In genomic region chr5:43210570-43210969, GRCh38 we compare ENCODE assay signal across 20 cellular contexts. TPM values are rescaled to one million over a fixed set of nuclear protein-coding genes. Genes with fewer than 3 reads are reported as not detected.
DNase-seq lines count a peak whose midpoint lies in the region; ATAC-seq, FAIRE-seq and TF ChIP-seq lines count a peak whose summit lies in the region.
"Had no signal": no experiment of that assay in that cellular context is flagged by ENCODE, and none has a peak within 500 bp of the region (broad histone marks: within the 10 kb centered on the region; RNA-seq: fewer than 3 reads in every experiment).

No MANE protein-coding gene starts in this region.

- H3K4me1 ChIP-seq in Karpas-422 (ENCODE audit: low read length) (peaks cover 72% of the 10 kb centered on the region), GM12878 (ENCODE audit: control insufficient read depth, insufficient read depth, low read length) (no peaks in the 10 kb centered on the region)

- peak overlapping the region; percentile 28 for H3K27ac Mint-ChIP-seq in activated CD4-positive, alpha-beta T cell treated with anti-CD3 and anti-CD28 coated beads, Interleukin-2, amount 10 ng/mL, durations not matched to agents 7 days and 5 days
- H3K27ac Mint-ChIP-seq in activated CD4-positive, alpha-beta T cell treated with anti-CD3 and anti-CD28 coated beads, Interleukin-2, amount 10 ng/mL, durations not matched to agents 24 days and 14 days, result no peak overlapping the region
- H3K27ac Mint-ChIP-seq in nephron progenitor cell, result no peak overlapping the region
- H3K27ac Mint-ChIP-seq: CD4-positive, alpha-beta T cell; H9 had no signal

- H3K36me3 ChIP-seq in Karpas-422 (ENCODE audit: insufficient read depth, low read length) (no peaks in the 10 kb centered on the region), GM12878 (ENCODE audit: control insufficient read depth in 2 of 2, insufficient read depth in 2 of 2, low read length in 1 of 2) (no peaks in the 10 kb centered on the region)

- no peaks in the 10 kb centered on the region for H3K27me3 ChIP-seq in Karpas-422 (ENCODE audit: low read length)
- H3K27me3 ChIP-seq in GM12878 (replicated peaks in 1 of 2; ENCODE audit: control insufficient read depth in 2 of 2, insufficient read depth in 2 of 2, low read length in 1 of 2), result no peaks in the 10 kb centered on the region

- no peak overlapping the region for H3K4me3 Mint-ChIP-seq in activated CD4-positive, alpha-beta T cell treated with anti-CD3 and anti-CD28 coated beads, Interleukin-2, amount 10 ng/mL, durations not matched to agents 7 days and 5 days
- H3K4me3 Mint-ChIP-seq in activated CD4-positive, alpha-beta T cell treated with anti-CD3 and anti-CD28 coated beads, Interleukin-2, amount 10 ng/mL, durations not matched to agents 24 days and 14 days, result no peak overlapping the region
- no peak overlapping the region for H3K4me3 Mint-ChIP-seq in nephron progenitor cell
- H3K4me3 Mint-ChIP-seq: CD4-positive, alpha-beta T cell; H9 had no signal

- 28% methylated on average over 6 of the region's 6 CpGs for WGBS in GM12878 (ENCODE audit: insufficient coverage, insufficient replicate concordance, low lambda C conversion rate, missing lambda C conversion rate)

- RAD21 ChIA-PET in GM12878 (lab: Charles Lee; ENCODE audit: unreplicated experiment), result no interaction called here

- H2AFZ ChIP-seq in Karpas-422 (ENCODE audit: low read length) (no peak overlapping the region), GM12878 (ENCODE audit: control insufficient read depth, low read depth, low read length) (no peak overlapping the region)

- in situ Hi-C loops in GM12878 (cut with MboI), result no loop called here

- TF ChIP-seq CTCF in GM12878 (IDR thresholded peaks at IDR 0.05 in 2 of 3, conservative IDR thresholded peaks at IDR 0.05 in 1 of 3; ENCODE audit: control insufficient read depth in 2 of 3, extremely low read depth in 1 of 3, insufficient read depth in 1 of 3, low read depth in 3 of 3, low read length in 3 of 3) (no peak), nephron progenitor cell (IDR thresholded peaks at IDR 0.05) (no peak)

- POLR2A ChIA-PET in activated CD4-positive, alpha-beta T cell treated with anti-CD3 and anti-CD28 coated beads, Interleukin-2, amount 10 ng/mL, durations not matched to agents 7 days and 5 days (lab: Charles Lee), result no interaction called here
- POLR2A ChIA-PET in GM12878 (lab: Charles Lee), result no interaction called here

- H3K79me2 ChIP-seq in Karpas-422 (ENCODE audit: low read length) (peaks cover 6% of the 10 kb centered on the region; the same call in 1 of the 2 replicates), GM12878 (ENCODE audit: control insufficient read depth, insufficient read depth, low read length) (no peaks in the 10 kb centered on the region)

- H3K9me2 ChIP-seq in Karpas-422 (replicated peaks; ENCODE audit: insufficient read depth, low read length), result no peaks in the 10 kb centered on the region

- no TSS peak for BruUV-seq in GM12878 (replicated peaks; lab: Mats Ljungman, UMichigan)

- no peak for DNase-seq in activated CD4-positive, alpha-beta T cell treated with anti-CD3 and anti-CD28 coated beads, Interleukin-2, amount 10 ng/mL, durations not matched to agents 7 days and 5 days
- no peak for DNase-seq in activated CD4-positive, alpha-beta T cell treated with anti-CD3 and anti-CD28 coated beads, Interleukin-2, amount 10 ng/mL, durations not matched to agents 24 days and 14 days
- DNase-seq in Karpas-422 (peak; percentile 84), GM12878 (ENCODE audit: low read depth, low spot score) (no peak), nephron progenitor cell (no peak), superior temporal gyrus (ENCODE audit: extremely low spot score) (no peak)
- DNase-seq: AML-193; Caco-2; CD4-positive, alpha-beta T cell; DMS79; GDM1; GOT3; H9 had no signal

- no peaks in the 10 kb centered on the region for H3K4me1 Mint-ChIP-seq in activated CD4-positive, alpha-beta T cell treated with anti-CD3 and anti-CD28 coated beads, Interleukin-2, amount 10 ng/mL, durations not matched to agents 7 days and 5 days
- H3K4me1 Mint-ChIP-seq in activated CD4-positive, alpha-beta T cell treated with anti-CD3 and anti-CD28 coated beads, Interleukin-2, amount 10 ng/mL, durations not matched to agents 24 days and 14 days, result no peaks in the 10 kb centered on the region
- peaks cover 12% of the 10 kb centered on the region for H3K4me1 Mint-ChIP-seq in nephron progenitor cell

- FAIRE-seq in GM12878 (lab: Jason Lieb, UNC), result no peak
- FAIRE-seq: A549, D721Med, GM18507 had no signal

- no peak for TF ChIP-seq RAD21 in GM12878 (IDR thresholded peaks at IDR 0.05; ENCODE audit: insufficient read depth, low read depth, low read length)

- H3K27me3 Mint-ChIP-seq in activated CD4-positive, alpha-beta T cell treated with anti-CD3 and anti-CD28 coated beads, Interleukin-2, amount 10 ng/mL, durations not matched to agents 7 days and 5 days, result peaks cover 24% of the 10 kb centered on the region
- H3K27me3 Mint-ChIP-seq in activated CD4-positive, alpha-beta T cell treated with anti-CD3 and anti-CD28 coated beads, Interleukin-2, amount 10 ng/mL, durations not matched to agents 24 days and 14 days, result peaks cover 12% of the 10 kb centered on the region
- H3K27me3 Mint-ChIP-seq in nephron progenitor cell (ENCODE audit: low read depth, poor library complexity), result peaks cover 28% of the 10 kb centered on the region

- H3K9me3 Mint-ChIP-seq in activated CD4-positive, alpha-beta T cell treated with anti-CD3 and anti-CD28 coated beads, Interleukin-2, amount 10 ng/mL, durations not matched to agents 7 days and 5 days, result no peaks in the 10 kb centered on the region
- no peaks in the 10 kb centered on the region for H3K9me3 Mint-ChIP-seq in activated CD4-positive, alpha-beta T cell treated with anti-CD3 and anti-CD28 coated beads, Interleukin-2, amount 10 ng/mL, durations not matched to agents 24 days and 14 days
- no peaks in the 10 kb centered on the region for H3K9me3 Mint-ChIP-seq in nephron progenitor cell
- H3K9me3 Mint-ChIP-seq: CD4-positive, alpha-beta T cell; H9 had no signal

- TF ChIP-seq EP300 in GM12878 (IDR thresholded peaks at IDR 0.05; ENCODE audit: borderline replicate concordance in 1 of 2, control insufficient read depth in 1 of 2, low read depth in 2 of 2, low read length in 2 of 2), result no peak

- ATAC-seq in GM12878 (peak; percentile 32), GM18498 (IDR thresholded peaks at IDR 0.05; ENCODE audit: unreplicated experiment) (no peak)
- ATAC-seq: A549 had no signal

- peak overlapping the region; percentile 65 for H3K9ac ChIP-seq in Karpas-422 (ENCODE audit: low read length)
- H3K9ac ChIP-seq in GM12878 (ENCODE audit: control insufficient read depth, insufficient read depth, low read length), result no peak overlapping the region

- H3K4me2 ChIP-seq in Karpas-422 (ENCODE audit: low read depth, low read length, poor library complexity, severe bottlenecking) (peak overlapping the region; percentile 71), GM12878 (ENCODE audit: control insufficient read depth, insufficient read depth) (no peak overlapping the region)
- H3K4me2 ChIP-seq: A549 had no signal

- peak overlapping the region; percentile 26; the same call in 1 of the 2 replicates for H3K4me3 ChIP-seq in Karpas-422 (ENCODE audit: low read length)
- no peak overlapping the region for H3K4me3 ChIP-seq in GM12878
- H3K4me3 ChIP-seq: A549 had no signal

- SMC1A ChIA-PET in GM12878 (lab: Charles Lee; ENCODE audit: uncharacterized antibody, unreplicated experiment), result no interaction called here

- H3K27ac ChIP-seq in Karpas-422 (ENCODE audit: low read length), result peak overlapping the region; percentile 99
- H3K27ac ChIP-seq in GM12878 (ENCODE audit: control insufficient read depth, insufficient read depth), result no peak overlapping the region
- H3K27ac ChIP-seq: 22Rv1, A549, HL-60 had no signal

- no peak for TF ChIP-seq POLR2A in GM12878 (IDR thresholded peaks at IDR 0.05; ENCODE audit: low read depth, low read length)

- no peaks in the 10 kb centered on the region for H3K36me3 Mint-ChIP-seq in activated CD4-positive, alpha-beta T cell treated with anti-CD3 and anti-CD28 coated beads, Interleukin-2, amount 10 ng/mL, durations not matched to agents 7 days and 5 days (ENCODE audit: low read depth)
- no peaks in the 10 kb centered on the region for H3K36me3 Mint-ChIP-seq in activated CD4-positive, alpha-beta T cell treated with anti-CD3 and anti-CD28 coated beads, Interleukin-2, amount 10 ng/mL, durations not matched to agents 24 days and 14 days (ENCODE audit: low read depth)
- H3K36me3 Mint-ChIP-seq in nephron progenitor cell (ENCODE audit: low read depth), result no peaks in the 10 kb centered on the region

- no peaks in the 10 kb centered on the region for H3K9me3 ChIP-seq in Karpas-422 (ENCODE audit: low read length)
- H3K9me3 ChIP-seq in GM12878 (replicated peaks; ENCODE audit: control insufficient read depth, insufficient read depth, low read length), result no peaks in the 10 kb centered on the region
- H3K9me3 ChIP-seq: A549, Caco-2 had no signal

- intact Hi-C loops in activated CD4-positive, alpha-beta T cell treated with anti-CD3 and anti-CD28 coated beads, Interleukin-2, amount 10 ng/mL, durations not matched to agents 24 days and 14 days (cut with micrococcal nuclease), result no loop called here
- intact Hi-C loops in GM12878 (cut with micrococcal nuclease; ENCODE audit: unreplicated experiment), result no loop called here

- H4K20me1 ChIP-seq in Karpas-422 (ENCODE audit: insufficient read depth, low read depth, low read length) (no peaks in the 10 kb centered on the region), GM12878 (ENCODE audit: control insufficient read depth, insufficient read depth) (no peaks in the 10 kb centered on the region)

- CTCF ChIA-PET in activated CD4-positive, alpha-beta T cell treated with anti-CD3 and anti-CD28 coated beads, Interleukin-2, amount 10 ng/mL, durations not matched to agents 7 days and 5 days (lab: Charles Lee), result no interaction called here
- CTCF ChIA-PET in GM12878 (lab: Yijun Ruan, JAX), result interaction anchor here (3.3 kb wide), 1 partner anchor 15 kb away, joined by 13 read pairs; no protein-coding TSS in a partner anchor

RNA-seq across cellular contexts. Expression of gene NIM1K, which starts 18.5 kb away (rescaled TPM):
- under 1 TPM; 0.50 to 0.75 TPM for total RNA-seq in activated CD4-positive, alpha-beta T cell treated with anti-CD3 and anti-CD28 coated beads, Interleukin-2, amount 10 ng/mL, durations not matched to agents 7 days and 5 days
- 0.82 and 0.97 TPM in 2 replicates for total RNA-seq in activated CD4-positive, alpha-beta T cell treated with anti-CD3 and anti-CD28 coated beads, Interleukin-2, amount 10 ng/mL, durations not matched to agents 24 days and 14 days
- 9.3 and 10.2 TPM in 2 replicates for total RNA-seq in Karpas-422 (2014; rRNA removed; shearing (Covaris generic); ENCODE audit: low replicate concordance)
- total RNA-seq in GM12878 (2013; cell fraction: nucleolus; rRNA removed), result 1.1 and 1.4 TPM in 2 replicates
- total RNA-seq in GM12878 (2014; rRNA removed), result 0.96 and 1.3 TPM in 2 replicates
- 0.63 and 0.69 TPM in 2 replicates for total RNA-seq in GM12878 (2014; rRNA removed; fragmentation: Illumina TruSeq; extraction: Trizol)
- 0.69 and 1.0 TPM in 2 replicates for total RNA-seq in GM12878 (2021)
- polyA plus RNA-seq in GM12878 (2011; ENCODE audit: low read depth), result 0.50 TPM
- 1.3 and 1.6 TPM in 2 replicates for polyA plus RNA-seq in GM12878 (2011; rRNA removed)
- polyA plus RNA-seq in GM12878 (2011; cell fraction: cytosol; rRNA removed), result 1.5 and 1.7 TPM in 2 replicates
- 0.99 and 1.3 TPM in 2 replicates for polyA plus RNA-seq in GM12878 (2011; cell fraction: nucleus; rRNA removed)
- 0.76 and 1.0 TPM in 2 replicates for polyA plus RNA-seq in GM12878 (2012)
- 0.47 and 0.74 TPM in 2 replicates for polyA plus RNA-seq in GM12878 (2014; fragmentation: Illumina TruSeq; extraction: Trizol)
- under 1 TPM; 0.27 to 0.35 TPM for polyA plus RNA-seq in GM12878 (2014; fragmentation: Nextera tagmentation; extraction: Ambion mirVana)
- 0.37 and 0.84 TPM in 2 replicates for polyA plus RNA-seq in GM12878 (2014; rRNA removed)
- 1 to 10 TPM in 1 of 2 experiments, under 1 TPM in 1; 0.96 to 1.7 TPM for polyA plus RNA-seq in GM12878 (2016; fragmentation: Nextera tagmentation; extraction: Ambion mirVana)
- polyA minus RNA-seq in GM12878 (2011; rRNA and poly(A)+ RNA removed), result 1.5 and 1.9 TPM in 2 replicates
- 1.2 and 1.6 TPM in 2 replicates for polyA minus RNA-seq in GM12878 (2011; cell fraction: cytosol; rRNA and poly(A)+ RNA removed)
- polyA minus RNA-seq in GM12878 (2011; cell fraction: nucleus; rRNA and poly(A)+ RNA removed), result 1.6 and 2.1 TPM in 2 replicates
- total RNA-seq: Caco-2, Daoy had no signal
